Comparison of ENCODE assay signal across 14 cellular contexts in genomic region chr5:179606071-179606909, GRCh38. TPM values are rescaled to one million over a fixed set of nuclear protein-coding genes. Genes with fewer than 3 reads are reported as not detected.
A peak's percentile ranks its signal among the peaks of the same experiment; 100 is the strongest.
DNase-seq lines count a peak whose midpoint lies in the region; TF ChIP-seq lines count a peak whose summit lies in the region.
"Had no signal": no experiment of that assay in that cellular context is flagged by ENCODE, and none has a peak within 500 bp of the region (broad histone marks: within the 10 kb centered on the region; RNA-seq: fewer than 3 reads in every experiment).

No MANE protein-coding gene starts in this region.

- no peak for TF ChIP-seq POLR2A in spleen (IDR thresholded peaks at IDR 0.05)

- peaks cover 22% of the 10 kb centered on the region for H3K4me1 Mint-ChIP-seq in activated naive CD8-positive, alpha-beta T cell treated with anti-CD3 and anti-CD28 coated beads for 36 hours

- H3K4me3 Mint-ChIP-seq in activated naive CD8-positive, alpha-beta T cell treated with anti-CD3 and anti-CD28 coated beads for 36 hours: no peak overlapping the region

- no peaks in the 10 kb centered on the region for H3K9me3 ChIP-seq in spleen
- H3K9me3 ChIP-seq: heart left ventricle, left lung, ovary had no signal

- 86 to 93% (median 91%) methylated on average over 19 to 21 of the region's 21 CpGs for WGBS in spleen, 5 donors

- no peaks in the 10 kb centered on the region for H3K9me3 Mint-ChIP-seq in activated naive CD8-positive, alpha-beta T cell treated with anti-CD3 and anti-CD28 coated beads for 36 hours

- peak overlapping the region; percentile 57 for H3K27ac Mint-ChIP-seq in activated naive CD8-positive, alpha-beta T cell treated with anti-CD3 and anti-CD28 coated beads for 36 hours

- peaks cover 12% of the 10 kb centered on the region for H3K36me3 Mint-ChIP-seq in activated naive CD8-positive, alpha-beta T cell treated with anti-CD3 and anti-CD28 coated beads for 36 hours

- H3K27me3 ChIP-seq in layer of hippocampus (ENCODE audit: control insufficient read depth, insufficient read depth, low read length) (no peaks in the 10 kb centered on the region), spleen (replicated peaks in 1 of 7) (no peaks in the 10 kb centered on the region)
- H3K27me3 ChIP-seq: heart left ventricle, left lung, ovary had no signal

- intact Hi-C loops in spleen (cut with DNase I; ENCODE audit: low total_unique reads): no loop called here

- H3K4me3 ChIP-seq in spleen: no peak overlapping the region
- H3K4me3 ChIP-seq: heart left ventricle, left lung, ovary had no signal

- no peaks in the 10 kb centered on the region for H3K27me3 Mint-ChIP-seq in activated naive CD8-positive, alpha-beta T cell treated with anti-CD3 and anti-CD28 coated beads for 36 hours

- peak; percentile 60 for DNase-seq in activated effector memory CD4-positive, alpha-beta T cell treated with anti-CD3 and anti-CD28 coated beads, Interleukin-2, amount 50 U/mL, for 16 hours
- DNase-seq in activated effector memory CD4-positive, alpha-beta T cell treated with Interleukin-2 at 50 U/mL for 16 hours: no peak
- no peak for DNase-seq in activated naive CD8-positive, alpha-beta T cell treated with anti-CD3 and anti-CD28 coated beads for 36 hours
- DNase-seq in spleen: peak; percentile 62
- DNase-seq in SW 1271 (lab: John Stamatoyannopoulos, UW): no peak
- no peak for DNase-seq in pons (ENCODE audit: low spot score)
- DNase-seq in OCI-M1 (lab: John Stamatoyannopoulos, UW): no peak
- DNase-seq: DMS153; effector CD8-positive, alpha-beta T cell; heart left ventricle; NCI-H446 treated with DMSO at 0.1 percent for 48 hours had no signal

- peak overlapping the region; percentile 12 for H3K27ac ChIP-seq in layer of hippocampus (ENCODE audit: low read depth, low read length)
- peak overlapping the region in 1 of 8 donors; percentile 65 for H3K27ac ChIP-seq in spleen
- H3K27ac ChIP-seq: left lung, ovary had no signal

- no peak for TF ChIP-seq CTCF in spleen (IDR thresholded peaks at IDR 0.05 in 8 of 11, conservative IDR thresholded peaks at IDR 0.05 in 3 of 11)

- H3K36me3 ChIP-seq in spleen: peaks cover 0 to 100% (median 79%) of the 10 kb centered on the region in 6 donors
- H3K36me3 ChIP-seq: ovary had no signal

- peaks cover 0 to 57% (median 27%) of the 10 kb centered on the region in 6 donors for H3K4me1 ChIP-seq in spleen

RNA-seq across cellular contexts. Expression of gene HNRNPH1, which starts 17.2 kb away (rescaled TPM):
- total RNA-seq in activated naive CD8-positive, alpha-beta T cell treated with anti-CD3 and anti-CD28 coated beads for 36 hours: 100 to 1,000 TPM; 840 to 912 TPM
- 100 to 1,000 TPM; 653 to 931 (median 803) TPM for total RNA-seq in spleen
- 100 to 1,000 TPM; 214 to 468 (median 451) TPM for polyA plus RNA-seq in spleen

RNA-seq across cellular contexts. Expression of gene RUFY1, which starts 55.9 kb away (rescaled TPM):
- 10 to 100 TPM; 31.1 to 31.8 TPM for total RNA-seq in activated naive CD8-positive, alpha-beta T cell treated with anti-CD3 and anti-CD28 coated beads for 36 hours
- 10 to 100 TPM; 59.5 to 89.6 (median 69.3) TPM for total RNA-seq in spleen
- polyA plus RNA-seq in spleen: 10 to 100 TPM; 33.9 to 43.2 (median 36.0) TPM

Comparison
In these comparisons a context has a peak if more than half of its experiments do, and no peak if none do; other contexts are left out.
1. DNase-seq: peak in activated effector memory CD4-positive, alpha-beta T cell treated with anti-CD3 and anti-CD28 coated beads, Interleukin-2, amount 50 U/mL, for 16 hours (single experiment) and spleen (single experiment); none in activated effector memory CD4-positive, alpha-beta T cell treated with Interleukin-2 at 50 U/mL for 16 hours (single experiment), activated naive CD8-positive, alpha-beta T cell treated with anti-CD3 and anti-CD28 coated beads for 36 hours (single experiment), SW 1271 (0 of 2), pons (single experiment) and OCI-M1 (single experiment).